ENCODE assay signal across 1 cellular context in the genomic region with DNA sequence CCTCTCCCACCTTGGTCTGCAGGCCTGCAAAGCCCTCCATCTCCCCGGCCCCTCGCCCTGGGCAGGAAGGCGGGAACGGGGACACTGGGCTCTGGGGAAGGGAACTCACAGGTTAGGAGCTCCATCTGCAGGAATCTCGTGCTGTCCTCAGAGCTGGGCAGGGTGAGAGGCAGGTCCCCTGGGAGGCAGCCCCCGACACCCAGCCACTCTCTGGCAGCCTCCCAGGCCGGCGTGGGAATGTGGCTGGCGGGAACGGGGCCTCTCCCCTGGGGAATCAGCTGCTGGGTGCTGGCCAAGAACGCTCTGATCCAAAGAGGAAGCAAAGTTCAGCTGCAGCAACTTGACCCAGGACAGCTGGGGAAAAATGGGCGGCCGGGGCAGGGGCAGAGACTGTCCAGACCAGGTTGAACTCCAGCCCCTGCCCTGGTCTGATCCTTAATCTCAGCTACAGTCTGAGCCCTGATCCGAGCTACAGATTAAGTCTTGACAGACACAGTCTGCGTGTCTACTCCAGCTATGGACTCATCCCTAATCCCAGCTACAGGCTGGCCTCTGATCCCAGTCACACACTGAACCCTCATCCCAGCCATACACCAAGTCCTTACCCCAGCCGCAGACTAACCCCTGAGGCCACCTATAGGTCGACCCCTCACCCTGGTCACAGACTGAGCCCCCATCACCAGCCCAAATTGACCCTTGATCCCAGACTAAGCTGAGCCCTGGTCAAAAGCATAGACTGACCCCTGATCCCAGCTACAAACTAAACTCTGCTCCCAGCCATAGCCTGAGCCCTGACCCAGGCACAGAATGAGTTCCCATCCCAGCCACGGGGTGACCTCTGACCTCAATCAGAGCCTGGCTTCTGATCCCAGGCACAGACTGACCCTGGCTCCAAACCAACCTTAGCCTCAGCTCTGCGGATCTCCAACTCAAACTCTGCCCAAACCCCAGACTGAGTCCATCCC.
TF ChIP-seq lines count a peak whose summit lies in the region.

No MANE protein-coding gene starts in this region.

TF ChIP-seq in HEK293, 187 proteins besides CTCF, POLR2A, EP300 and RAD21 (continued from another document):
- TF ChIP-seq REST (tag by site-specific recombination; IDR thresholded peaks at IDR 0.05) (no peak), ZBTB48 (tag by site-specific recombination; IDR thresholded peaks at IDR 0.05) (peak; percentile 41; the same call in 1 of the 2 replicates), IKZF3 (tag by site-specific recombination; IDR thresholded peaks at IDR 0.05) (peak; percentile 54; the same call in 1 of the 2 replicates), SP3 (tag by site-specific recombination; IDR thresholded peaks at IDR 0.05) (no peak), ZFHX2 (tag by site-specific recombination; conservative IDR thresholded peaks at IDR 0.05) (peak; percentile 77), ZNF600 (tag by site-specific recombination; IDR thresholded peaks at IDR 0.05) (peak; percentile 88), GLI4 (tag by site-specific recombination; IDR thresholded peaks at IDR 0.05) (no peak), ZNF341 (tag by site-specific recombination; IDR thresholded peaks at IDR 0.05; ENCODE audit: low read depth) (no peak), ZNF626 (tag by site-specific recombination; IDR thresholded peaks at IDR 0.05) (no peak), ZNF140 (tag by site-specific recombination; IDR thresholded peaks at IDR 0.05) (no peak), ZNF76 (tag by site-specific recombination; IDR thresholded peaks at IDR 0.05; ENCODE audit: borderline replicate concordance, low read depth) (no peak), GFI1B (tag by site-specific recombination; IDR thresholded peaks at IDR 0.05) (no peak), ZNF639 (tag by site-specific recombination; IDR thresholded peaks at IDR 0.05) (no peak), ZNF350 (tag by site-specific recombination; IDR thresholded peaks at IDR 0.05) (no peak), KLF8 (tag by site-specific recombination; IDR thresholded peaks at IDR 0.05) (0 out of 2 replicates have a peak, but pooled peaks have one; percentile 26)
- TF ChIP-seq, protein P1, sequence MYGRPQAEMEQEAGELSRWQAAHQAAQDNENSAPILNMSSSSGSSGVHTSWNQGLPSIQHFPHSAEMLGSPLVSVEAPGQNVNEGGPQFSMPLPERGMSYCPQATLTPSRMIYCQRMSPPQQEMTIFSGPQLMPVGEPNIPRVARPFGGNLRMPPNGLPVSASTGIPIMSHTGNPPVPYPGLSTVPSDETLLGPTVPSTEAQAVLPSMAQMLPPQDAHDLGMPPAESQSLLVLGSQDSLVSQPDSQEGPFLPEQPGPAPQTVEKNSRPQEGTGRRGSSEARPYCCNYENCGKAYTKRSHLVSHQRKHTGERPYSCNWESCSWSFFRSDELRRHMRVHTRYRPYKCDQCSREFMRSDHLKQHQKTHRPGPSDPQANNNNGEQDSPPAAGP (tag by site-specific recombination; IDR thresholded peaks at IDR 0.05): 0 out of 2 replicates have a peak, but pooled peaks have one; percentile 57
TF ChIP-seq in HEK293: peak in this region for 15.
